10 cellular contexts compared by ENCODE assay signal in genomic region chr11:113162590-113162961, GRCh38.
DNase-seq lines count a peak whose midpoint lies in the region; TF ChIP-seq lines count a peak whose summit lies in the region.
"Had no signal": no experiment of that assay in that cellular context is flagged by ENCODE, and none has a peak within 500 bp of the region (broad histone marks: within the 10 kb centered on the region; RNA-seq: fewer than 3 reads in every experiment).

No MANE protein-coding gene starts in this region.

- H3K4me3 ChIP-seq in choroid plexus epithelial cell (ENCODE audit: low read depth, low read length) = no peak overlapping the region

- DNase-seq in COLO829 (ENCODE audit: low spot score) (peak; percentile 24), NCI-H2107 treated with DMSO at 0.1 percent for 48 hours (lab: John Stamatoyannopoulos, UW; ENCODE audit: unreplicated experiment) (peak; percentile 42), choroid plexus epithelial cell (ENCODE audit: low read depth) (peak; percentile 55), HuH-7.5 (ENCODE audit: low spot score) (no peak), AG08395 (ENCODE audit: low spot score) (no peak), mesenteric fat pad (ENCODE audit: low spot score) (no peak)
- no peak for DNase-seq in stimulated activated naive CD4-positive, alpha-beta T cell (lab: John Stamatoyannopoulos, UW)
- DNase-seq: activated CD8-positive, alpha-beta memory T cell treated with anti-CD3 and anti-CD28 coated beads for 24 hours had no signal

- peaks cover 62% of the 10 kb centered on the region for H3K4me1 Mint-ChIP-seq in nephron
- H3K4me1 Mint-ChIP-seq: CD14-positive monocyte had no signal

- H3K4me3 Mint-ChIP-seq in nephron = peak overlapping the region in 1 of 3 experiments; percentile 19
- H3K4me3 Mint-ChIP-seq: CD14-positive monocyte had no signal

- H3K27ac Mint-ChIP-seq in nephron = peak overlapping the region; percentile 88 to 92 (median 92)
- H3K27ac Mint-ChIP-seq: CD14-positive monocyte had no signal

- H3K36me3 Mint-ChIP-seq in nephron (ENCODE audit: low read depth) = peaks cover 14% of the 10 kb centered on the region
- H3K36me3 Mint-ChIP-seq: CD14-positive monocyte had no signal

- TF ChIP-seq CTCF in choroid plexus epithelial cell (conservative IDR thresholded peaks at IDR 0.05; ENCODE audit: low read depth, low read length) (peak; percentile 46), nephron (IDR thresholded peaks at IDR 0.05; ENCODE audit: unreplicated experiment in 3 of 3) (peak in 2 of 3 experiments; percentile 19 to 23)

- no peaks in the 10 kb centered on the region for H3K27me3 Mint-ChIP-seq in nephron (ENCODE audit: low read depth)

- no peaks in the 10 kb centered on the region for H3K9me3 Mint-ChIP-seq in nephron

Comparison
In these comparisons a context has a peak if more than half of its experiments do, and no peak if none do; other contexts are left out.
1. DNase-seq: peak in COLO829 (single experiment), NCI-H2107 treated with DMSO at 0.1 percent for 48 hours (single experiment) and choroid plexus epithelial cell (single experiment); none in HuH-7.5 (single experiment), AG08395 (single experiment), mesenteric fat pad (single experiment) and stimulated activated naive CD4-positive, alpha-beta T cell (0 of 6).